Comparison of ENCODE assay signal across 8 cellular contexts in the genomic region with DNA sequence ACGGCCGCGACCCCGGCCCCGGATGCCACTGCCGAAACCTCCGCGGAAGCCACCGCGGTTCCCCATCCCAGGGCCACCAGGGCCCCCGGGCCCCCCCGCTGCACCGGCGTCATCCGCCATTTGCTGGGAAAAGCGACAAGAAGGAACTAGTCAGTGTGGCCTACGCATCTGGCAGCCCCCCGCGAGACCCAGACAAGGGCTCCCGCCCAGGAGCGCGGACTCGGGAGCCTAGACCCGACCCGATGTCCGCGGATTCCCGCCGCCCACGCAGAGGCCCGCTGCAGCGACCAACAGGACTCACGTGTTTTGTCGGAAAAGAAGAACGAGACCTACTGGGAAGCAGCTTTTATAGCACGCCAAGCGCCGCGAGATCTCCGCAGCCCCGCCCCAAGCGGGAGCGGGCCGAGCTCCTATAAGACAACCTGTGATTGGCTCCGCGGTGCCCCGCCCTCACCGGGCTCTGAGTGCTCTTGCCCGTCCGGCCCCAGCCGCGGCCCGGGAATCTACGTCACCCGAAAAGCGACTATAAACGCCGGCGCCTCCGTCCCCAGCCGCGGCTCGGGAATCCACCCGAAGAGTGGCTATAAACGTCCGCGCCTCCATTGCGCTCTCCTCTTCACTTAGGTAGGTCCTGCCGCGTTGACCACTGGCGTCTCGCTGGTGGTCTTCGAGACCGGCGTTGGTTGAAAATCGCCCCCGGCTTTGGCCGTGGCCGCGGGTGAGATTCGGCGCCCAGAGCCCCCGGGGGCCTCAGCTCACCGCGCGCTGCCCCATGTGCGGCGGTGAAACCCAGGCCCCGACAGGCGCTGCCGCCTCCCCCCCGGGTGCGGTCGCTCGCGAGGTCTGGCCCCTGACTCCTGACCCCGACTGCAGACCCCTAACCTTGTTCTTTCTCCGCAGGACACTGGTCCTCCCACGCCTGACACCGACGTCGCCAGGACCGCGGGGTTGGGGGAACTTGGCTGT. TPM values are rescaled to one million over a fixed set of nuclear protein-coding genes. Genes with fewer than 3 reads are reported as not detected.
DNase-seq lines count a peak whose midpoint lies in the region; ATAC-seq and TF ChIP-seq lines count a peak whose summit lies in the region.

A gene (minus strand): TSS at position 321 of the 966 bp plus-strand sequence. CDS start 201 bp downstream, at position 120.

- H3K4me3 Mint-ChIP-seq in activated CD4-positive, alpha-beta T cell treated with anti-CD3 and anti-CD28 coated beads, Interleukin-2, amount 10 ng/mL, durations not matched to agents 24 days and 14 days: peak within 1 kb of the TSS; percentile 99

- H3K36me3 ChIP-seq in BE2C: peaks cover 35% of the 10 kb centered on the region
- no peaks in the 10 kb centered on the region for H3K36me3 ChIP-seq in colonic mucosa

- H3K27ac Mint-ChIP-seq in activated CD4-positive, alpha-beta T cell treated with anti-CD3 and anti-CD28 coated beads, Interleukin-2, amount 10 ng/mL, durations not matched to agents 24 days and 14 days: peak within 1 kb of the TSS; percentile 97

- DNase-seq in BE2C: peak; percentile 100
- DNase-seq in NCI-H526 treated with DMSO at 0.1 percent for 48 hours (lab: John Stamatoyannopoulos, UW): peak; percentile 93
- peak; percentile 100 for DNase-seq in activated CD4-positive, alpha-beta T cell treated with anti-CD3 and anti-CD28 coated beads, Interleukin-2, amount 10 ng/mL, durations not matched to agents 24 days and 14 days
- peak; percentile 99 for DNase-seq in colonic mucosa
- peak; percentile 99 for DNase-seq in left colon
- DNase-seq in stimulated activated CD4-positive, alpha-beta T cell treated with anti-CD3 and anti-CD28 coated beads, Interleukin-1b, Interleukin-23, amount 100 ng/mL, for 48 hours: peak; percentile 99

- no peaks in the 10 kb centered on the region for H3K9me3 ChIP-seq in BE2C
- no peaks in the 10 kb centered on the region for H3K9me3 ChIP-seq in colonic mucosa

- peak within 1 kb of the TSS; percentile 77 to 99 for H3K9ac ChIP-seq in colonic mucosa (ENCODE audit: low read depth in 2 of 2, low read length in 2 of 2)

- H3K27me3 ChIP-seq in BE2C: no peaks in the 10 kb centered on the region
- no peaks in the 10 kb centered on the region for H3K27me3 ChIP-seq in colonic mucosa

- H3K27ac ChIP-seq in colonic mucosa: peak within 1 kb of the TSS; percentile 89

- H3K36me3 Mint-ChIP-seq in activated CD4-positive, alpha-beta T cell treated with anti-CD3 and anti-CD28 coated beads, Interleukin-2, amount 10 ng/mL, durations not matched to agents 24 days and 14 days (ENCODE audit: low read depth): peaks cover 54% of the 10 kb centered on the region

- intact Hi-C loops in activated CD4-positive, alpha-beta T cell treated with anti-CD3 and anti-CD28 coated beads, Interleukin-2, amount 10 ng/mL, durations not matched to agents 24 days and 14 days (cut with micrococcal nuclease): loop anchor here (1.0 to 2.0 kb wide), 3 partner anchors 8 to 26 kb away; a partner anchor contains a TSS
- intact Hi-C loops in colonic mucosa (cut with DNase I) (no loop called here), left colon (cut with DNase I, micrococcal nuclease) (no loop called here)

- TF ChIP-seq CTCF in BE2C (IDR thresholded peaks at IDR 0.05; ENCODE audit: low read depth, low read length) (no peak), colonic mucosa (IDR thresholded peaks at IDR 0.05) (no peak)

- peak within 1 kb of the TSS; percentile 94 for H3K4me3 ChIP-seq in BE2C (ENCODE audit: low read depth, low read length)
- peak within 1 kb of the TSS; percentile 92 for H3K4me3 ChIP-seq in colonic mucosa

- H3K9me3 Mint-ChIP-seq in activated CD4-positive, alpha-beta T cell treated with anti-CD3 and anti-CD28 coated beads, Interleukin-2, amount 10 ng/mL, durations not matched to agents 24 days and 14 days: no peaks in the 10 kb centered on the region

- peak; percentile 88 for ATAC-seq in GM19324 (IDR thresholded peaks at IDR 0.05; ENCODE audit: low FRiP score, unreplicated experiment)
- peak; percentile 68 for ATAC-seq in HG03469 (IDR thresholded peaks at IDR 0.05; ENCODE audit: unreplicated experiment)
- peak; percentile 92 for ATAC-seq in left colon

- H3K4me1 ChIP-seq in BE2C (no peaks in the 10 kb centered on the region), colonic mucosa (peaks cover 4% of the 10 kb centered on the region)

- H3K4me1 Mint-ChIP-seq in activated CD4-positive, alpha-beta T cell treated with anti-CD3 and anti-CD28 coated beads, Interleukin-2, amount 10 ng/mL, durations not matched to agents 24 days and 14 days: peaks cover 31% of the 10 kb centered on the region

- no peaks in the 10 kb centered on the region for H3K27me3 Mint-ChIP-seq in activated CD4-positive, alpha-beta T cell treated with anti-CD3 and anti-CD28 coated beads, Interleukin-2, amount 10 ng/mL, durations not matched to agents 24 days and 14 days

RNA-seq across cellular contexts. Expression of the gene that starts here (rescaled TPM):
- 7,238 TPM for polyA plus RNA-seq in BE2C (2012; ENCODE audit: insufficient read depth, insufficient read length, low read depth)
- total RNA-seq in activated CD4-positive, alpha-beta T cell treated with anti-CD3 and anti-CD28 coated beads, Interleukin-2, amount 10 ng/mL, durations not matched to agents 24 days and 14 days: 3,359 and 3,401 TPM in 2 replicates
- total RNA-seq in colonic mucosa (1,000 to 10,000 TPM; 1,996 to 2,736 TPM), left colon (1,000 to 10,000 TPM; 1,705 to 1,742 TPM)

Comparison
In these comparisons a context has a peak if more than half of its experiments do, and no peak if none do; other contexts are left out.
1. Peak in every context shown above with its lines: DNase-seq, ATAC-seq, H3K4me3 ChIP-seq and H3K27ac ChIP-seq.